2 cellular contexts compared by ENCODE assay signal in genomic region chr6:147660334-147661311, GRCh38.
A peak's percentile ranks its signal among the peaks of the same experiment; 100 is the strongest.
TF ChIP-seq lines count a peak whose summit lies in the region.

No MANE protein-coding gene starts in this region.

TF ChIP-seq in HepG2, 621 proteins besides CTCF, POLR2A, EP300 and RAD21 (continues in another document):
- TF ChIP-seq ETS1 (CRISPR knock-in tag; IDR thresholded peaks at IDR 0.05), result no peak
- no peak for TF ChIP-seq ZFP90 (CRISPR knock-in tag; IDR thresholded peaks at IDR 0.05; ENCODE audit: borderline replicate concordance)
- no peak for TF ChIP-seq CSRNP2 (CRISPR knock-in tag; conservative IDR thresholded peaks at IDR 0.05; ENCODE audit: low read depth)
- no peak for TF ChIP-seq ZNF710 (CRISPR knock-in tag; IDR thresholded peaks at IDR 0.05; ENCODE audit: borderline replicate concordance)
- TF ChIP-seq SRY (CRISPR knock-in tag; IDR thresholded peaks at IDR 0.05), result no peak
- TF ChIP-seq HMGXB3 (CRISPR knock-in tag; IDR thresholded peaks at IDR 0.05; ENCODE audit: borderline replicate concordance), result no peak
- no peak for TF ChIP-seq CREBL2 (CRISPR knock-in tag; IDR thresholded peaks at IDR 0.05; ENCODE audit: borderline replicate concordance)
- peak; percentile 43; the same call in 1 of the 2 replicates for TF ChIP-seq SIN3A (IDR thresholded peaks at IDR 0.05; ENCODE audit: borderline replicate concordance, low read depth, low read length)
- no peak for TF ChIP-seq MEIS1 (CRISPR knock-in tag; IDR thresholded peaks at IDR 0.05; ENCODE audit: borderline replicate concordance)

TF ChIP-seq in K562, 482 proteins besides CTCF, POLR2A, EP300 and RAD21 (continues in another document):
- TF ChIP-seq ILF3 (IDR thresholded peaks at IDR 0.05; ENCODE audit: borderline replicate concordance) (no peak), RREB1 (CRISPR knock-in tag; IDR thresholded peaks at IDR 0.05) (no peak), NFYB (IDR thresholded peaks at IDR 0.05; ENCODE audit: extremely low read depth, insufficient read length) (no peak), MNT (conservative IDR thresholded peaks at IDR 0.05) (peak; percentile 46 to 48; a peak in 2 of 4 replicates), HEY1 (CRISPR knock-in tag; IDR thresholded peaks at IDR 0.05; ENCODE audit: borderline replicate concordance) (no peak), NR0B1 (IDR thresholded peaks at IDR 0.05; ENCODE audit: partially characterized antibody) (no peak), CBX5 (IDR thresholded peaks at IDR 0.05; ENCODE audit: borderline replicate concordance, low read depth) (0 out of 2 replicates have a peak, but pooled peaks have one; percentile 19), ZNF436 (CRISPR knock-in tag; IDR thresholded peaks at IDR 0.05) (no peak), SNRNP70 (optimal IDR thresholded peaks at IDR 0.05; ENCODE audit: low read depth, low read length) (no peak), ZFP1 (CRISPR knock-in tag; IDR thresholded peaks at IDR 0.05) (no peak), MEF2A (IDR thresholded peaks at IDR 0.05; ENCODE audit: control insufficient read depth, low read depth, low read length) (no peak), NCOA2 (IDR thresholded peaks at IDR 0.05; ENCODE audit: partially characterized antibody in 2 of 2) (no peak), MCM5 (IDR thresholded peaks at IDR 0.05; ENCODE audit: low read depth) (no peak), TFAM (CRISPR knock-in tag; conservative IDR thresholded peaks at IDR 0.05) (no peak), ZNF347 (CRISPR knock-in tag; IDR thresholded peaks at IDR 0.05; ENCODE audit: low read depth) (0 out of 2 replicates have a peak, but pooled peaks have one; percentile 40), SUPT5H (IDR thresholded peaks at IDR 0.05) (peak; percentile 94), RBM14 (IDR thresholded peaks at IDR 0.05; ENCODE audit: borderline replicate concordance, insufficient read depth, low read depth, low read length) (no peak), ZNF140 (CRISPR knock-in tag; IDR thresholded peaks at IDR 0.05) (no peak), MAZ (CRISPR knock-in tag; conservative IDR thresholded peaks at IDR 0.05 in 1 of 2, IDR thresholded peaks at IDR 0.05 in 1 of 2) (peak in 1 of 2 experiments; percentile 91; a peak in 3 of 4 replicates), TFAP4 (CRISPR knock-in tag; IDR thresholded peaks at IDR 0.05; ENCODE audit: borderline replicate concordance) (no peak), HLTF (IDR thresholded peaks at IDR 0.05) (no peak), ADNP (tag; IDR thresholded peaks at IDR 0.05) (no peak), HDAC1 (IDR thresholded peaks at IDR 0.05) (0 out of 4 replicates have a peak, but pooled peaks of 1 of the 2 experiments have one; percentile 12), ZZZ3 (IDR thresholded peaks at IDR 0.05) (no peak), HMBOX1 (IDR thresholded peaks at IDR 0.05) (no peak; the same call in 1 of the 2 replicates), NR2C1 (IDR thresholded peaks at IDR 0.05) (no peak), NR2C1 (tag; IDR thresholded peaks at IDR 0.05) (no peak), ZBTB12 (CRISPR knock-in tag; IDR thresholded peaks at IDR 0.05) (peak; percentile 30; the same call in 1 of the 2 replicates), CCNT2 (IDR thresholded peaks at IDR 0.05; ENCODE audit: borderline replicate concordance, extremely low read depth, insufficient read length, low read depth, low read length) (no peak), UBTF (IDR thresholded peaks at IDR 0.05; ENCODE audit: borderline replicate concordance in 1 of 2, low read depth in 2 of 2, low read length in 2 of 2) (0 out of 4 replicates have a peak, but pooled peaks of 1 of the 2 experiments have one; percentile 36), STAT5B (CRISPR knock-in tag; IDR thresholded peaks at IDR 0.05) (no peak), TCF3 (CRISPR knock-in tag; IDR thresholded peaks at IDR 0.05) (no peak), PRMT5 (CRISPR knock-in tag; IDR thresholded peaks at IDR 0.05) (no peak), MBD2 (IDR thresholded peaks at IDR 0.05; ENCODE audit: borderline replicate concordance, low read depth) (peak; percentile 49; the same call in 1 of the 2 replicates), CAMTA2 (CRISPR knock-in tag; conservative IDR thresholded peaks at IDR 0.05) (no peak), EP400 (IDR thresholded peaks at IDR 0.05) (peak; percentile 81), HCFC1 (IDR thresholded peaks at IDR 0.05; ENCODE audit: low read depth, low read length) (no peak; the same call in 1 of the 2 replicates), SMARCE1 (IDR thresholded peaks at IDR 0.05) (no peak), ZNF696 (CRISPR knock-in tag; conservative IDR thresholded peaks at IDR 0.05) (no peak), CC2D1A (IDR thresholded peaks at IDR 0.05) (peak; percentile 95), CGGBP1 (CRISPR knock-in tag; IDR thresholded peaks at IDR 0.05) (no peak)
